Comparison of ENCODE assay signal across 28 cellular contexts in the genomic region with DNA sequence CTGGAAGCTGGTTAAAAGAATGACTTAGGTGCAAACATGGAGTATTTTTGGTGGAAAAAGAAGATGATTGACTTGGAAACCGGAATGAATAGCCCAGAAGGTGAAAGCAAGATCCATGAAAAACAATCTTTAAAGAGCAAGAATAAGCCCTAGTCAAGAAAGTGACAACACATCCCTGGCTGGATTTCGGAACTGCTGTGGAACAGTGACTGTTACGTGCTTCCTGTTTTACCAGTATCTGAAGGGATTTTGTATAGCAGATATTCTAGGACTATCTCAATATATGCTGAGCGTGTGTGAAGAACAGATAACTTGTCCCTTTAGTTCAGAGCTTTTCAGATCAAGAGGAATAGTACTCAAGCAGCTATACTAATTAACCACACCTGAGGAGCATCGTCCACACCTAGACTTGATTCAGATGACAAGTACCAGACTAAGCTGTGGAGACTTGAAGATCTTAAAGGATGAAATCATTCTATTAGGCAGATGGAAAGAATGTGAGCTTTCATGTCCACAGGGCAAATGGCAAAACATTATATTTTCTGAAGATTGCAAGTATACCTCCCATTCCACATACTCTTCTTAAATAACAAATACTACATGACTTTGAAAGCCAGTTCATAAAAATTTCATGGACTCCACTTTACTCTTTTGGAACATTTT.
"Had no signal": no experiment of that assay in that cellular context is flagged by ENCODE, and none has a peak within 500 bp of the region (broad histone marks: within the 10 kb centered on the region; RNA-seq: fewer than 3 reads in every experiment).

No MANE protein-coding gene starts in this region.

- H3K4me3 ChIP-seq: cardiac muscle cell, SJSA1 had no signal

- H3K27ac Mint-ChIP-seq: activated B cell treated with CpG ODN at 0.5 μM for 24 hours; activated CD4-positive, alpha-beta T cell treated with anti-CD3 and anti-CD28 coated beads, Interleukin-2, amount 10 ng/mL, durations not matched to agents 24 days and 14 days; activated CD8-positive, alpha-beta memory T cell treated with anti-CD3 and anti-CD28 coated beads, Interleukin-2, amount 10 ng/mL, durations not matched to agents 7 days and 5 days; activated naive CD4-positive, alpha-beta T cell treated with anti-CD3 and anti-CD28 coated beads, Interleukin-2, amount 50 U/mL, for 72 hours; activated naive CD8-positive, alpha-beta T cell treated with anti-CD3 and anti-CD28 coated beads, Interleukin-2, amount 50 U/mL, for 24 hours; activated T-cell treated with anti-CD3 and anti-CD28 coated beads, Interleukin-2, amount 50 U/mL, for 24 hours; activated T-helper 1 cell treated with anti-CD3 and anti-CD28 coated beads, Interleukin-12 subunit alpha, Interleukin-12 subunit beta, Interleukin-2, Interleukin-4 antibody, amounts not matched to agents 30 ng/mL and 10 ng/mL and 1 ng/mL, durations not matched to agents 14 hours and 24 hours and 36 hours; brain; T-helper 1 cell treated with Interleukin-12 subunit alpha and Interleukin-12 subunit beta and Interleukin-4 antibody, amounts not matched to agents 30 μg/mL and 1 μg/mL, for 36 hours had no signal

- H3K27me3 Mint-ChIP-seq: activated B cell treated with CpG ODN at 0.5 μM for 24 hours; activated naive CD8-positive, alpha-beta T cell treated with anti-CD3 and anti-CD28 coated beads, Interleukin-2, amount 50 U/mL, for 24 hours had no signal

- H3K36me3 ChIP-seq: cardiac muscle cell, SJSA1 had no signal

- H3K27me3 ChIP-seq: SJSA1 had no signal

- H3K4me1 Mint-ChIP-seq: activated B cell treated with CpG ODN at 0.5 μM for 24 hours; activated CD4-positive, alpha-beta T cell treated with anti-CD3 and anti-CD28 coated beads, Interleukin-2, amount 10 ng/mL, durations not matched to agents 24 days and 14 days; activated CD8-positive, alpha-beta memory T cell treated with anti-CD3 and anti-CD28 coated beads, Interleukin-2, amount 10 ng/mL, durations not matched to agents 7 days and 5 days; activated naive CD8-positive, alpha-beta T cell treated with anti-CD3 and anti-CD28 coated beads, Interleukin-2, amount 50 U/mL, for 24 hours; brain had no signal

- H3K36me3 Mint-ChIP-seq: activated CD8-positive, alpha-beta memory T cell treated with anti-CD3 and anti-CD28 coated beads, Interleukin-2, amount 10 ng/mL, durations not matched to agents 7 days and 5 days; activated naive CD4-positive, alpha-beta T cell treated with anti-CD3 and anti-CD28 coated beads, Interleukin-2, amount 50 U/mL, for 72 hours; brain had no signal

- H3K4me3 Mint-ChIP-seq: activated B cell treated with CpG ODN at 0.5 μM for 24 hours; activated CD4-positive, alpha-beta T cell treated with anti-CD3 and anti-CD28 coated beads, Interleukin-2, amount 10 ng/mL, durations not matched to agents 24 days and 14 days; activated CD8-positive, alpha-beta memory T cell treated with anti-CD3 and anti-CD28 coated beads, Interleukin-2, amount 10 ng/mL, durations not matched to agents 7 days and 5 days; activated naive CD8-positive, alpha-beta T cell treated with anti-CD3 and anti-CD28 coated beads, Interleukin-2, amount 50 U/mL, for 24 hours; activated T-cell treated with anti-CD3 and anti-CD28 coated beads, Interleukin-2, amount 50 U/mL, for 24 hours; activated T-helper 1 cell treated with anti-CD3 and anti-CD28 coated beads, Interleukin-12 subunit alpha, Interleukin-12 subunit beta, Interleukin-2, Interleukin-4 antibody, amounts not matched to agents 30 ng/mL and 10 ng/mL and 1 ng/mL, durations not matched to agents 14 hours and 24 hours and 36 hours; brain; T-helper 1 cell treated with Interleukin-12 subunit alpha and Interleukin-12 subunit beta and Interleukin-4 antibody, amounts not matched to agents 30 μg/mL and 1 μg/mL, for 36 hours had no signal

- H3K27ac ChIP-seq: cardiac muscle cell, SJSA1 had no signal

- H3K9me3 Mint-ChIP-seq: activated B cell treated with CpG ODN at 0.5 μM for 24 hours; activated CD4-positive, alpha-beta T cell treated with anti-CD3 and anti-CD28 coated beads, Interleukin-2, amount 10 ng/mL, durations not matched to agents 24 days and 14 days; activated naive CD4-positive, alpha-beta T cell treated with anti-CD3 and anti-CD28 coated beads, Interleukin-2, amount 50 U/mL, for 72 hours; activated naive CD8-positive, alpha-beta T cell treated with anti-CD3 and anti-CD28 coated beads, Interleukin-2, amount 50 U/mL, for 24 hours; activated T-cell treated with anti-CD3 and anti-CD28 coated beads, Interleukin-2, amount 50 U/mL, for 24 hours; activated T-helper 1 cell treated with anti-CD3 and anti-CD28 coated beads, Interleukin-12 subunit alpha, Interleukin-12 subunit beta, Interleukin-2, Interleukin-4 antibody, amounts not matched to agents 30 ng/mL and 10 ng/mL and 1 ng/mL, durations not matched to agents 14 hours and 24 hours and 36 hours; brain; T-helper 1 cell treated with Interleukin-12 subunit alpha and Interleukin-12 subunit beta and Interleukin-4 antibody, amounts not matched to agents 30 μg/mL and 1 μg/mL, for 36 hours had no signal

- DNase-seq: activated B cell treated with CpG ODN at 0.5 μM for 24 hours; activated CD4-positive, alpha-beta T cell treated with anti-CD3 and anti-CD28 coated beads for 1 hour; activated CD4-positive, alpha-beta T cell treated with anti-CD3 and anti-CD28 coated beads, Interleukin-2, amount 10 ng/mL, durations not matched to agents 24 days and 14 days; activated CD4-positive, alpha-beta T cell treated with anti-CD3 and anti-CD28 coated beads, Interleukin-2, amount 50 U/mL, for 48 hours; activated CD8-positive, alpha-beta memory T cell treated with anti-CD3 and anti-CD28 coated beads, Interleukin-2, amount 10 ng/mL, durations not matched to agents 7 days and 5 days; activated effector memory CD4-positive, alpha-beta T cell treated with anti-CD3 and anti-CD28 coated beads, Interleukin-2, amount 50 U/mL, for 16 hours; activated naive CD4-positive, alpha-beta T cell treated with Interleukin-2 at 50 U/mL for 16 hours; activated naive CD8-positive, alpha-beta T cell treated with anti-CD3 and anti-CD28 coated beads, Interleukin-2, amount 50 U/mL, for 24 hours; activated T-cell treated with anti-CD3 and anti-CD28 coated beads, Interleukin-2, amount 50 U/mL, for 24 hours; amygdala; Karpas-422; MM.1S; NCI-H1105; NCI-H1436 treated with DMSO at 0.1 percent for 48 hours; NCI-H187; NCI-H2081; NCI-H510A treated with DMSO at 0.1 percent for 48 hours; NCI-H69; NK-92 treated with Interleukin-12 subunit alpha and Interleukin-12 subunit beta, amount 100 ng/mL, for 24 hours; PC-3; SHP77 had no signal

- H3K9me3 ChIP-seq: SJSA1 had no signal

- ATAC-seq: activated CD8-positive, alpha-beta memory T cell treated with anti-CD3 and anti-CD28 coated beads, Interleukin-2, amount 10 ng/mL, durations not matched to agents 7 days and 5 days; activated naive CD4-positive, alpha-beta T cell treated with anti-CD3 and anti-CD28 coated beads, Interleukin-2, amount 50 U/mL, for 72 hours; activated naive CD8-positive, alpha-beta T cell treated with anti-CD3 and anti-CD28 coated beads, Interleukin-2, amount 50 U/mL, for 24 hours; PC-3; SK-N-SH treated with all-trans-retinoic acid at 6 μM for 48 hours had no signal
